Comparison of ENCODE assay signal across 1 cellular context in the genomic region with DNA sequence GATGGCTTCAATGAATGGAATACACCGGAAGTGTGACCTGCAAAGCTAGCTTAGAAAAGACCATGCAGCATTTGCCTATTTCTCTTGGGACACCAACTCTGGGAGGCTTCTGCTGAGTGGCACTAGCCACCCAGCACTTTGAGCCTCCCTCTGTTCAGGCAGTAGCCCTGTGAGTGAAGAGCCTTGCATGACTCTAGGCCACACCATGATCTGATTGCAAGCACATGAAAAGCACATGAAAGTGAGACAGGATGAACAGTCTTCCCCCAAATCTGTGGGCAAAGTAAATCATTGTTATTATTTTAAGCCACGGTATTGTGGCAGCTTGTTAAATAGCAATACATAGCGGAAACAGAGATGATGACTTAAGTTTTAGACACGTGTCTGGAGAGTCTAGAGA.
TF ChIP-seq lines count a peak whose summit lies in the region.

No MANE protein-coding gene starts in this region.

TF ChIP-seq in GM12878, 131 proteins besides CTCF, POLR2A, EP300 and RAD21 (continued from another document and continues in another):
- TF ChIP-seq, protein P1, sequence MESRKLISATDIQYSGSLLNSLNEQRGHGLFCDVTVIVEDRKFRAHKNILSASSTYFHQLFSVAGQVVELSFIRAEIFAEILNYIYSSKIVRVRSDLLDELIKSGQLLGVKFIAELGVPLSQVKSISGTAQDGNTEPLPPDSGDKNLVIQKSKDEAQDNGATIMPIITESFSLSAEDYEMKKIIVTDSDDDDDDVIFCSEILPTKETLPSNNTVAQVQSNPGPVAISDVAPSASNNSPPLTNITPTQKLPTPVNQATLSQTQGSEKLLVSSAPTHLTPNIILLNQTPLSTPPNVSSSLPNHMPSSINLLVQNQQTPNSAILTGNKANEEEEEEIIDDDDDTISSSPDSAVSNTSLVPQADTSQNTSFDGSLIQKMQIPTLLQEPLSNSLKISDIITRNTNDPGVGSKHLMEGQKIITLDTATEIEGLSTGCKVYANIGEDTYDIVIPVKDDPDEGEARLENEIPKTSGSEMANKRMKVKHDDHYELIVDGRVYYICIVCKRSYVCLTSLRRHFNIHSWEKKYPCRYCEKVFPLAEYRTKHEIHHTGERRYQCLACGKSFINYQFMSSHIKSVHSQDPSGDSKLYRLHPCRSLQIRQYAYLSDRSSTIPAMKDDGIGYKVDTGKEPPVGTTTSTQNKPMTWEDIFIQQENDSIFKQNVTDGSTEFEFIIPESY (IDR thresholded peaks at IDR 0.05): no peak
- peak; percentile 72 for TF ChIP-seq RUNX3 (IDR thresholded peaks at IDR 0.05; ENCODE audit: low read length)
- TF ChIP-seq HDAC6 (IDR thresholded peaks at IDR 0.05; ENCODE audit: unreplicated experiment): no peak
- 0 out of 2 replicates have a peak, but pooled peaks have one; percentile 17 for TF ChIP-seq RAD51 (IDR thresholded peaks at IDR 0.05)
- no peak for TF ChIP-seq TCF3 (IDR thresholded peaks at IDR 0.05; ENCODE audit: borderline replicate concordance, insufficient read depth, low read depth, low read length)
- no peak for TF ChIP-seq SMC3 (IDR thresholded peaks at IDR 0.05; ENCODE audit: borderline replicate concordance, low read length)
- no peak for TF ChIP-seq ZNF274 (IDR thresholded peaks at IDR 0.05; ENCODE audit: insufficient read depth, insufficient read length)
- 0 out of 2 replicates have a peak, but pooled peaks have one; percentile 41 for TF ChIP-seq POLR2AphosphoS2 (IDR thresholded peaks at IDR 0.05; ENCODE audit: low read depth, low read length)
- TF ChIP-seq, protein P2, sequence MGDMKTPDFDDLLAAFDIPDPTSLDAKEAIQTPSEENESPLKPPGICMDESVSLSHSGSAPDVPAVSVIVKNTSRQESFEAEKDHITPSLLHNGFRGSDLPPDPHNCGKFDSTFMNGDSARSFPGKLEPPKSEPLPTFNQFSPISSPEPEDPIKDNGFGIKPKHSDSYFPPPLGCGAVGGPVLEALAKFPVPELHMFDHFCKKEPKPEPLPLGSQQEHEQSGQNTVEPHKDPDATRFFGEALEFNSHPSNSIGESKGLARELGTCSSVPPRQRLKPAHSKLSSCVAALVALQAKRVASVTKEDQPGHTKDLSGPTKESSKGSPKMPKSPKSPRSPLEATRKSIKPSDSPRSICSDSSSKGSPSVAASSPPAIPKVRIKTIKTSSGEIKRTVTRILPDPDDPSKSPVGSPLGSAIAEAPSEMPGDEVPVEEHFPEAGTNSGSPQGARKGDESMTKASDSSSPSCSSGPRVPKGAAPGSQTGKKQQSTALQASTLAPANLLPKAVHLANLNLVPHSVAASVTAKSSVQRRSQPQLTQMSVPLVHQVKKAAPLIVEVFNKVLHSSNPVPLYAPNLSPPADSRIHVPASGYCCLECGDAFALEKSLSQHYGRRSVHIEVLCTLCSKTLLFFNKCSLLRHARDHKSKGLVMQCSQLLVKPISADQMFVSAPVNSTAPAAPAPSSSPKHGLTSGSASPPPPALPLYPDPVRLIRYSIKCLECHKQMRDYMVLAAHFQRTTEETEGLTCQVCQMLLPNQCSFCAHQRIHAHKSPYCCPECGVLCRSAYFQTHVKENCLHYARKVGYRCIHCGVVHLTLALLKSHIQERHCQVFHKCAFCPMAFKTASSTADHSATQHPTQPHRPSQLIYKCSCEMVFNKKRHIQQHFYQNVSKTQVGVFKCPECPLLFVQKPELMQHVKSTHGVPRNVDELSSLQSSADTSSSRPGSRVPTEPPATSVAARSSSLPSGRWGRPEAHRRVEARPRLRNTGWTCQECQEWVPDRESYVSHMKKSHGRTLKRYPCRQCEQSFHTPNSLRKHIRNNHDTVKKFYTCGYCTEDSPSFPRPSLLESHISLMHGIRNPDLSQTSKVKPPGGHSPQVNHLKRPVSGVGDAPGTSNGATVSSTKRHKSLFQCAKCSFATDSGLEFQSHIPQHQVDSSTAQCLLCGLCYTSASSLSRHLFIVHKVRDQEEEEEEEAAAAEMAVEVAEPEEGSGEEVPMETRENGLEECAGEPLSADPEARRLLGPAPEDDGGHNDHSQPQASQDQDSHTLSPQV (IDR thresholded peaks at IDR 0.05): no peak
- TF ChIP-seq, protein P3, sequence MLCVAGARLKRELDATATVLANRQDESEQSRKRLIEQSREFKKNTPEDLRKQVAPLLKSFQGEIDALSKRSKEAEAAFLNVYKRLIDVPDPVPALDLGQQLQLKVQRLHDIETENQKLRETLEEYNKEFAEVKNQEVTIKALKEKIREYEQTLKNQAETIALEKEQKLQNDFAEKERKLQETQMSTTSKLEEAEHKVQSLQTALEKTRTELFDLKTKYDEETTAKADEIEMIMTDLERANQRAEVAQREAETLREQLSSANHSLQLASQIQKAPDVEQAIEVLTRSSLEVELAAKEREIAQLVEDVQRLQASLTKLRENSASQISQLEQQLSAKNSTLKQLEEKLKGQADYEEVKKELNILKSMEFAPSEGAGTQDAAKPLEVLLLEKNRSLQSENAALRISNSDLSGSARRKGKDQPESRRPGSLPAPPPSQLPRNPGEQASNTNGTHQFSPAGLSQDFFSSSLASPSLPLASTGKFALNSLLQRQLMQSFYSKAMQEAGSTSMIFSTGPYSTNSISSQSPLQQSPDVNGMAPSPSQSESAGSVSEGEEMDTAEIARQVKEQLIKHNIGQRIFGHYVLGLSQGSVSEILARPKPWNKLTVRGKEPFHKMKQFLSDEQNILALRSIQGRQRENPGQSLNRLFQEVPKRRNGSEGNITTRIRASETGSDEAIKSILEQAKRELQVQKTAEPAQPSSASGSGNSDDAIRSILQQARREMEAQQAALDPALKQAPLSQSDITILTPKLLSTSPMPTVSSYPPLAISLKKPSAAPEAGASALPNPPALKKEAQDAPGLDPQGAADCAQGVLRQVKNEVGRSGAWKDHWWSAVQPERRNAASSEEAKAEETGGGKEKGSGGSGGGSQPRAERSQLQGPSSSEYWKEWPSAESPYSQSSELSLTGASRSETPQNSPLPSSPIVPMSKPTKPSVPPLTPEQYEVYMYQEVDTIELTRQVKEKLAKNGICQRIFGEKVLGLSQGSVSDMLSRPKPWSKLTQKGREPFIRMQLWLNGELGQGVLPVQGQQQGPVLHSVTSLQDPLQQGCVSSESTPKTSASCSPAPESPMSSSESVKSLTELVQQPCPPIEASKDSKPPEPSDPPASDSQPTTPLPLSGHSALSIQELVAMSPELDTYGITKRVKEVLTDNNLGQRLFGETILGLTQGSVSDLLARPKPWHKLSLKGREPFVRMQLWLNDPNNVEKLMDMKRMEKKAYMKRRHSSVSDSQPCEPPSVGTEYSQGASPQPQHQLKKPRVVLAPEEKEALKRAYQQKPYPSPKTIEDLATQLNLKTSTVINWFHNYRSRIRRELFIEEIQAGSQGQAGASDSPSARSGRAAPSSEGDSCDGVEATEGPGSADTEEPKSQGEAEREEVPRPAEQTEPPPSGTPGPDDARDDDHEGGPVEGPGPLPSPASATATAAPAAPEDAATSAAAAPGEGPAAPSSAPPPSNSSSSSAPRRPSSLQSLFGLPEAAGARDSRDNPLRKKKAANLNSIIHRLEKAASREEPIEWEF (IDR thresholded peaks at IDR 0.05; ENCODE audit: insufficient replicate concordance, low read depth, low read length): no peak
- TF ChIP-seq POU2F2 (IDR thresholded peaks at IDR 0.05; ENCODE audit: borderline replicate concordance, low read depth, low read length): peak; percentile 75; the same call in 2 of the 3 replicates
- TF ChIP-seq, protein P4, sequence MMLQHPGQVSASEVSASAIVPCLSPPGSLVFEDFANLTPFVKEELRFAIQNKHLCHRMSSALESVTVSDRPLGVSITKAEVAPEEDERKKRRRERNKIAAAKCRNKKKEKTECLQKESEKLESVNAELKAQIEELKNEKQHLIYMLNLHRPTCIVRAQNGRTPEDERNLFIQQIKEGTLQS (IDR thresholded peaks at IDR 0.05; ENCODE audit: borderline replicate concordance, extremely low read depth, low read depth, low read length): no peak
- TF ChIP-seq, protein P5, sequence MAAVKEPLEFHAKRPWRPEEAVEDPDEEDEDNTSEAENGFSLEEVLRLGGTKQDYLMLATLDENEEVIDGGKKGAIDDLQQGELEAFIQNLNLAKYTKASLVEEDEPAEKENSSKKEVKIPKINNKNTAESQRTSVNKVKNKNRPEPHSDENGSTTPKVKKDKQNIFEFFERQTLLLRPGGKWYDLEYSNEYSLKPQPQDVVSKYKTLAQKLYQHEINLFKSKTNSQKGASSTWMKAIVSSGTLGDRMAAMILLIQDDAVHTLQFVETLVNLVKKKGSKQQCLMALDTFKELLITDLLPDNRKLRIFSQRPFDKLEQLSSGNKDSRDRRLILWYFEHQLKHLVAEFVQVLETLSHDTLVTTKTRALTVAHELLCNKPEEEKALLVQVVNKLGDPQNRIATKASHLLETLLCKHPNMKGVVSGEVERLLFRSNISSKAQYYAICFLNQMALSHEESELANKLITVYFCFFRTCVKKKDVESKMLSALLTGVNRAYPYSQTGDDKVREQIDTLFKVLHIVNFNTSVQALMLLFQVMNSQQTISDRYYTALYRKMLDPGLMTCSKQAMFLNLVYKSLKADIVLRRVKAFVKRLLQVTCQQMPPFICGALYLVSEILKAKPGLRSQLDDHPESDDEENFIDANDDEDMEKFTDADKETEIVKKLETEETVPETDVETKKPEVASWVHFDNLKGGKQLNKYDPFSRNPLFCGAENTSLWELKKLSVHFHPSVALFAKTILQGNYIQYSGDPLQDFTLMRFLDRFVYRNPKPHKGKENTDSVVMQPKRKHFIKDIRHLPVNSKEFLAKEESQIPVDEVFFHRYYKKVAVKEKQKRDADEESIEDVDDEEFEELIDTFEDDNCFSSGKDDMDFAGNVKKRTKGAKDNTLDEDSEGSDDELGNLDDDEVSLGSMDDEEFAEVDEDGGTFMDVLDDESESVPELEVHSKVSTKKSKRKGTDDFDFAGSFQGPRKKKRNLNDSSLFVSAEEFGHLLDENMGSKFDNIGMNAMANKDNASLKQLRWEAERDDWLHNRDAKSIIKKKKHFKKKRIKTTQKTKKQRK (IDR thresholded peaks at IDR 0.05; ENCODE audit: low read depth, low read length): no peak
- TF ChIP-seq ETV6 (conservative IDR thresholded peaks at IDR 0.05 in 1 of 2, IDR thresholded peaks at IDR 0.05 in 1 of 2; ENCODE audit: borderline replicate concordance in 1 of 2, low read depth in 1 of 2): no peak
- TF ChIP-seq MYB (IDR thresholded peaks at IDR 0.05; ENCODE audit: borderline replicate concordance, low read depth, low read length): no peak
- TF ChIP-seq KDM1A (IDR thresholded peaks at IDR 0.05; ENCODE audit: borderline replicate concordance): no peak
- no peak for TF ChIP-seq SREBF2 (IDR thresholded peaks at IDR 0.05; ENCODE audit: low read length)
- TF ChIP-seq, protein P6, sequence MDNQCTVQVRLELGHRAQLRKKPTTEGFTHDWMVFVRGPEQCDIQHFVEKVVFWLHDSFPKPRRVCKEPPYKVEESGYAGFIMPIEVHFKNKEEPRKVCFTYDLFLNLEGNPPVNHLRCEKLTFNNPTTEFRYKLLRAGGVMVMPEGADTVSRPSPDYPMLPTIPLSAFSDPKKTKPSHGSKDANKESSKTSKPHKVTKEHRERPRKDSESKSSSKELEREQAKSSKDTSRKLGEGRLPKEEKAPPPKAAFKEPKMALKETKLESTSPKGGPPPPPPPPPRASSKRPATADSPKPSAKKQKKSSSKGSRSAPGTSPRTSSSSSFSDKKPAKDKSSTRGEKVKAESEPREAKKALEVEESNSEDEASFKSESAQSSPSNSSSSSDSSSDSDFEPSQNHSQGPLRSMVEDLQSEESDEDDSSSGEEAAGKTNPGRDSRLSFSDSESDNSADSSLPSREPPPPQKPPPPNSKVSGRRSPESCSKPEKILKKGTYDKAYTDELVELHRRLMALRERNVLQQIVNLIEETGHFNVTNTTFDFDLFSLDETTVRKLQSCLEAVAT (IDR thresholded peaks at IDR 0.05): no peak
- TF ChIP-seq JUNB (IDR thresholded peaks at IDR 0.05): no peak
- TF ChIP-seq CHD1 (IDR thresholded peaks at IDR 0.05; ENCODE audit: low read depth, low read length): no peak
- TF ChIP-seq, protein P7, sequence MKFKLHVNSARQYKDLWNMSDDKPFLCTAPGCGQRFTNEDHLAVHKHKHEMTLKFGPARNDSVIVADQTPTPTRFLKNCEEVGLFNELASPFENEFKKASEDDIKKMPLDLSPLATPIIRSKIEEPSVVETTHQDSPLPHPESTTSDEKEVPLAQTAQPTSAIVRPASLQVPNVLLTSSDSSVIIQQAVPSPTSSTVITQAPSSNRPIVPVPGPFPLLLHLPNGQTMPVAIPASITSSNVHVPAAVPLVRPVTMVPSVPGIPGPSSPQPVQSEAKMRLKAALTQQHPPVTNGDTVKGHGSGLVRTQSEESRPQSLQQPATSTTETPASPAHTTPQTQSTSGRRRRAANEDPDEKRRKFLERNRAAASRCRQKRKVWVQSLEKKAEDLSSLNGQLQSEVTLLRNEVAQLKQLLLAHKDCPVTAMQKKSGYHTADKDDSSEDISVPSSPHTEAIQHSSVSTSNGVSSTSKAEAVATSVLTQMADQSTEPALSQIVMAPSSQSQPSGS (IDR thresholded peaks at IDR 0.05; ENCODE audit: low read length): peak; percentile 48; the same call in 1 of the 2 replicates
- TF ChIP-seq ZNF24 (IDR thresholded peaks at IDR 0.05): no peak
- TF ChIP-seq MEF2B (IDR thresholded peaks at IDR 0.05; ENCODE audit: partially characterized antibody, poor library complexity, severe bottlenecking): peak; percentile 50
- no peak for TF ChIP-seq ZBED1 (IDR thresholded peaks at IDR 0.05; ENCODE audit: borderline replicate concordance)
- TF ChIP-seq TBL1XR1 (IDR thresholded peaks at IDR 0.05; ENCODE audit: low read depth, low read length): 0 out of 2 replicates have a peak, but pooled peaks have one; percentile 14
- TF ChIP-seq, protein P8, sequence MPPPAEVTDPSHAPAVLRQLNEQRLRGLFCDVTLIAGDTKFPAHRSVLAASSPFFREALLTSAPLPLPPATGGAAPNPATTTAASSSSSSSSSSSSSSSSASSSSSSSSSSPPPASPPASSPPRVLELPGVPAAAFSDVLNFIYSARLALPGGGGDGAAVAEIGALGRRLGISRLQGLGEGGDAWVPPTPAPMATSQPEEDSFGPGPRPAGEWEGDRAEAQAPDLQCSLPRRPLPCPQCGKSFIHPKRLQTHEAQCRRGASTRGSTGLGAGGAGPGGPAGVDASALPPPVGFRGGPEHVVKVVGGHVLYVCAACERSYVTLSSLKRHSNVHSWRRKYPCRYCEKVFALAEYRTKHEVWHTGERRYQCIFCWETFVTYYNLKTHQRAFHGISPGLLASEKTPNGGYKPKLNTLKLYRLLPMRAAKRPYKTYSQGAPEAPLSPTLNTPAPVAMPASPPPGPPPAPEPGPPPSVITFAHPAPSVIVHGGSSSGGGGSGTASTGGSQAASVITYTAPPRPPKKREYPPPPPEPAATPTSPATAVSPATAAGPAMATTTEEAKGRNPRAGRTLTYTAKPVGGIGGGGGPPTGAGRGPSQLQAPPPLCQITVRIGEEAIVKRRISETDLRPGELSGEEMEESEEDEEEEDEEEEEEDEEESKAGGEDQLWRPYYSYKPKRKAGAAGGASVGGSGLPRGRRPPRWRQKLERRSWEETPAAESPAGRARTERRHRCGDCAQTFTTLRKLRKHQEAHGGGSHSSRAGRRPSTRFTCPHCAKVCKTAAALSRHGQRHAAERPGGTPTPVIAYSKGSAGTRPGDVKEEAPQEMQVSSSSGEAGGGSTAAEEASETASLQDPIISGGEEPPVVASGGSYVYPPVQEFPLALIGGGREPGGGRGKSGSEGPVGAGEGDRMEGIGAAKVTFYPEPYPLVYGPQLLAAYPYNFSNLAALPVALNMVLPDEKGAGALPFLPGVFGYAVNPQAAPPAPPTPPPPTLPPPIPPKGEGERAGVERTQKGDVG (CRISPR knock-in tag; IDR thresholded peaks at IDR 0.05): no peak
